In genomic region chr6:73515204-73516101, GRCh38 we compare ENCODE assay signal across 8 cellular contexts. TPM values are rescaled to one million over a fixed set of nuclear protein-coding genes. Genes with fewer than 3 reads are reported as not detected.
DNase-seq lines count a peak whose midpoint lies in the region; ATAC-seq and TF ChIP-seq lines count a peak whose summit lies in the region.

No MANE protein-coding gene starts in this region.

- H3K9me3 Mint-ChIP-seq in activated naive CD4-positive, alpha-beta T cell treated with anti-CD3 and anti-CD28 coated beads for 36 hours = no peaks in the 10 kb centered on the region

- no peaks in the 10 kb centered on the region for H3K9me3 ChIP-seq in OCI-LY1 (ENCODE audit: low read length)

- H3F3A ChIP-seq in OCI-LY1 (ENCODE audit: insufficient read depth, low read length) = peaks cover 27% of the 10 kb centered on the region

- peaks cover 4% of the 10 kb centered on the region for H3K27me3 Mint-ChIP-seq in activated naive CD4-positive, alpha-beta T cell treated with anti-CD3 and anti-CD28 coated beads for 36 hours (ENCODE audit: low read depth)

- H3K4me1 Mint-ChIP-seq in activated naive CD4-positive, alpha-beta T cell treated with anti-CD3 and anti-CD28 coated beads for 36 hours (ENCODE audit: low read depth) = peaks cover 24% of the 10 kb centered on the region

- peak overlapping the region; percentile 45 for H3K4me2 ChIP-seq in OCI-LY1 (ENCODE audit: low read length)

- H3K27ac ChIP-seq in OCI-LY1 (ENCODE audit: low read depth, low read length, poor library complexity, severe bottlenecking) = peak overlapping the region; percentile 70

- CTCF ChIA-PET in activated naive CD4-positive, alpha-beta T cell treated with anti-CD3 and anti-CD28 coated beads for 36 hours (lab: Charles Lee) = interaction anchor here (0.7 to 5.2 kb wide), 6 partner anchors 9 to 96 kb away, joined by 3 to 44 read pairs (median 4); no protein-coding TSS in a partner anchor

- no peaks in the 10 kb centered on the region for H3K9me2 ChIP-seq in OCI-LY1 (ENCODE audit: low read depth, low read length)

- peak overlapping the region; percentile 83 for H3K27ac Mint-ChIP-seq in activated naive CD4-positive, alpha-beta T cell treated with anti-CD3 and anti-CD28 coated beads for 36 hours

- TF ChIP-seq CTCF in OCI-LY1 (IDR thresholded peaks at IDR 0.05; ENCODE audit: low read length) = peak; percentile 76

- H3K4me1 ChIP-seq in OCI-LY1 (ENCODE audit: insufficient read depth, low read length, severe bottlenecking) = peaks cover 36% of the 10 kb centered on the region

- H2AFZ ChIP-seq in OCI-LY1 (ENCODE audit: low read length) = no peak overlapping the region

- peak overlapping the region; percentile 73 for H3K4me3 Mint-ChIP-seq in activated naive CD4-positive, alpha-beta T cell treated with anti-CD3 and anti-CD28 coated beads for 36 hours

- peaks cover 62% of the 10 kb centered on the region for H3K36me3 ChIP-seq in OCI-LY1 (ENCODE audit: insufficient read depth, low read length)

- DNase-seq in DMS114 treated with DMSO at 0.1 percent for 48 hours (lab: John Stamatoyannopoulos, UW; ENCODE audit: unreplicated experiment) (peak; percentile 72), germinal center (ENCODE audit: low spot score) (peak; percentile 54), pons (ENCODE audit: low spot score) (peak; percentile 92), ecto neural progenitor cell (ENCODE audit: low spot score) (no peak)
- DNase-seq in activated naive CD4-positive, alpha-beta T cell treated with anti-CD3 and anti-CD28 coated beads for 36 hours = peak; percentile 77

- ATAC-seq in GM19043 (IDR thresholded peaks at IDR 0.05; ENCODE audit: low read depth, unreplicated experiment) = peak; percentile 37
- ATAC-seq in HG03342 (IDR thresholded peaks at IDR 0.05; ENCODE audit: unreplicated experiment) = peak; percentile 44

- H3K27me3 ChIP-seq in OCI-LY1 (ENCODE audit: insufficient read depth, low read length) = no peaks in the 10 kb centered on the region

- peak overlapping the region; percentile 10; the same call in 1 of the 2 replicates for H3K9ac ChIP-seq in OCI-LY1 (ENCODE audit: low read length)

- no peaks in the 10 kb centered on the region for H4K20me1 ChIP-seq in OCI-LY1 (ENCODE audit: insufficient read depth, low read length)

- intact Hi-C loops in activated naive CD4-positive, alpha-beta T cell treated with anti-CD3 and anti-CD28 coated beads for 36 hours (cut with micrococcal nuclease) = loop anchor here (1.0 to 2.0 kb wide), 4 partner anchors 45 to 217 kb away; no protein-coding TSS in a partner anchor

- peaks cover 5% of the 10 kb centered on the region; the same call in 1 of the 2 replicates for H3K79me2 ChIP-seq in OCI-LY1 (ENCODE audit: insufficient read depth, low read length)

- H3K4me3 ChIP-seq in OCI-LY1 (ENCODE audit: low read depth, low read length, poor library complexity, severe bottlenecking) = peak overlapping the region; percentile 18

- H3K36me3 Mint-ChIP-seq in activated naive CD4-positive, alpha-beta T cell treated with anti-CD3 and anti-CD28 coated beads for 36 hours (ENCODE audit: low read depth) = peaks cover 47% of the 10 kb centered on the region

RNA-seq across cellular contexts. Expression of gene EEF1A1, which starts 5.4 kb away (rescaled TPM):
- over 10,000 TPM; 18,342 to 18,732 TPM for total RNA-seq in activated naive CD4-positive, alpha-beta T cell treated with anti-CD3 and anti-CD28 coated beads for 36 hours

RNA-seq across cellular contexts. Expression of gene MTO1, which starts 53.9 kb away (rescaled TPM):
- total RNA-seq in activated naive CD4-positive, alpha-beta T cell treated with anti-CD3 and anti-CD28 coated beads for 36 hours = 10 to 100 TPM; 38.7 to 47.1 TPM
